1 cellular context compared by ENCODE assay signal in genomic region chr17:29661220-29661619, GRCh38.
TF ChIP-seq lines count a peak whose summit lies in the region.

No MANE protein-coding gene starts in this region.

TF ChIP-seq in HepG2, 621 proteins besides CTCF, POLR2A, EP300 and RAD21 (continued from another document):
- TF ChIP-seq IRF9 (CRISPR knock-in tag; IDR thresholded peaks at IDR 0.05; ENCODE audit: borderline replicate concordance) (no peak), ZNF121 (CRISPR knock-in tag; IDR thresholded peaks at IDR 0.05) (no peak), TBX2 (CRISPR knock-in tag; IDR thresholded peaks at IDR 0.05; ENCODE audit: borderline replicate concordance) (peak; percentile 39; the same call in 1 of the 2 replicates), ZNF879 (CRISPR knock-in tag; IDR thresholded peaks at IDR 0.05) (no peak), MED13 (CRISPR knock-in tag; IDR thresholded peaks at IDR 0.05) (no peak), NFYC (CRISPR knock-in tag; IDR thresholded peaks at IDR 0.05) (no peak), PRDM4 (CRISPR knock-in tag; IDR thresholded peaks at IDR 0.05; ENCODE audit: borderline replicate concordance) (no peak), TBX3 (IDR thresholded peaks at IDR 0.05; ENCODE audit: borderline replicate concordance) (peak; percentile 80; the same call in 1 of the 2 replicates), SIX1 (CRISPR knock-in tag; IDR thresholded peaks at IDR 0.05; ENCODE audit: borderline replicate concordance) (peak; percentile 99), HMGA1 (CRISPR knock-in tag; conservative IDR thresholded peaks at IDR 0.05) (no peak), CEBPB (IDR thresholded peaks at IDR 0.05; ENCODE audit: borderline replicate concordance, low read depth, low read length) (peak; percentile 56; the same call in 1 of the 2 replicates), POGZ (CRISPR knock-in tag; IDR thresholded peaks at IDR 0.05) (peak; percentile 48; the same call in 1 of the 2 replicates), PAXIP1 (CRISPR knock-in tag; conservative IDR thresholded peaks at IDR 0.05) (peak; percentile 55), IRF2 (CRISPR knock-in tag; IDR thresholded peaks at IDR 0.05) (0 out of 2 replicates have a peak, but pooled peaks have one; percentile 48), NR2C2 (CRISPR knock-in tag; IDR thresholded peaks at IDR 0.05; ENCODE audit: borderline replicate concordance) (peak; percentile 45; the same call in 1 of the 2 replicates)
- TF ChIP-seq, protein P1, sequence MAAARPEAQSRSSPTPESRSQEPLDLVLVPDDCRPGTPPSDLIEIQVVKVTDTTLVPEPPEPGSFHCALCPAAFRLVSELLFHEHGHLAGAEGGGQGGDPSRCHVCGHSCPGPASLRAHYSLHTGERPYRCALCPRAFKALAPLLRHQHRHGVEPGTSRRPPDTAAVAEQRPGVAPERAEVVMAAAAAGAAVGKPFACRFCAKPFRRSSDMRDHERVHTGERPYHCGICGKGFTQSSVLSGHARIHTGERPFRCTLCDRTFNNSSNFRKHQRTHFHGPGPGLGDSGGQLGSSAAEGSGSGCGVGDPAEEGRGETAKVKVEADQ (CRISPR knock-in tag; IDR thresholded peaks at IDR 0.05; ENCODE audit: borderline replicate concordance) = no peak
- TF ChIP-seq, protein P2, sequence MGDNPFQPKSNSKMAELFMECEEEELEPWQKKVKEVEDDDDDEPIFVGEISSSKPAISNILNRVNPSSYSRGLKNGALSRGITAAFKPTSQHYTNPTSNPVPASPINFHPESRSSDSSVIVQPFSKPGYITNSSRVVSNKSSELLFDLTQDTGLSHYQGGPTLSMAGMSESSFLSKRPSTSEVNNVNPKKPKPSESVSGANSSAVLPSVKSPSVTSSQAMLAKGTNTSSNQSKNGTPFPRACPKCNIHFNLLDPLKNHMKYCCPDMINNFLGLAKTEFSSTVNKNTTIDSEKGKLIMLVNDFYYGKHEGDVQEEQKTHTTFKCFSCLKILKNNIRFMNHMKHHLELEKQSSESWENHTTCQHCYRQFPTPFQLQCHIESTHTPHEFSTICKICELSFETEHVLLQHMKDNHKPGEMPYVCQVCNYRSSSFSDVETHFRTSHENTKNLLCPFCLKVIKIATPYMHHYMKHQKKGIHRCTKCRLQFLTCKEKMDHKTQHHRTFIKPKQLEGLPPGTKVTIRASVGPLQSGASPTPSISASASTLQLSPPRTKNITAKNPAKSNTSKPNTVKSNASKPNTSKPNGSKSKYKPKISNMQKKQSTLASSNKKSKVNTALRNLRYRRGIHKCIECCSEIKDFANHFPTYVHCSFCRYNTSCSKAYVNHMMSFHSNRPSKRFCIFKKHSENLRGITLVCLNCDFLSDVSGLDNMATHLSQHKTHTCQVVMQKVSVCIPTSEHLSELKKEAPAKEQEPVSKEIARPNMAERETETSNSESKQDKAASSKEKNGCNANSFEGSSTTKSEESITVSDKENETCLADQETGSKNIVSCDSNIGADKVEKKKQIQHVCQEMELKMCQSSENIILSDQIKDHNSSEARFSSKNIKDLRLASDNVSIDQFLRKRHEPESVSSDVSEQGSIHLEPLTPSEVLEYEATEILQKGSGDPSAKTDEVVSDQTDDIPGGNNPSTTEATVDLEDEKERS (CRISPR knock-in tag; IDR thresholded peaks at IDR 0.05) = no peak
- TF ChIP-seq, protein P3, sequence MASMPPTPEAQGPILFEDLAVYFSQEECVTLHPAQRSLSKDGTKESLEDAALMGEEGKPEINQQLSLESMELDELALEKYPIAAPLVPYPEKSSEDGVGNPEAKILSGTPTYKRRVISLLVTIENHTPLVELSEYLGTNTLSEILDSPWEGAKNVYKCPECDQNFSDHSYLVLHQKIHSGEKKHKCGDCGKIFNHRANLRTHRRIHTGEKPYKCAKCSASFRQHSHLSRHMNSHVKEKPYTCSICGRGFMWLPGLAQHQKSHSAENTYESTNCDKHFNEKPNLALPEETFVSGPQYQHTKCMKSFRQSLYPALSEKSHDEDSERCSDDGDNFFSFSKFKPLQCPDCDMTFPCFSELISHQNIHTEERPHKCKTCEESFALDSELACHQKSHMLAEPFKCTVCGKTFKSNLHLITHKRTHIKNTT (CRISPR knock-in tag; IDR thresholded peaks at IDR 0.05) = no peak
- TF ChIP-seq, protein P4, sequence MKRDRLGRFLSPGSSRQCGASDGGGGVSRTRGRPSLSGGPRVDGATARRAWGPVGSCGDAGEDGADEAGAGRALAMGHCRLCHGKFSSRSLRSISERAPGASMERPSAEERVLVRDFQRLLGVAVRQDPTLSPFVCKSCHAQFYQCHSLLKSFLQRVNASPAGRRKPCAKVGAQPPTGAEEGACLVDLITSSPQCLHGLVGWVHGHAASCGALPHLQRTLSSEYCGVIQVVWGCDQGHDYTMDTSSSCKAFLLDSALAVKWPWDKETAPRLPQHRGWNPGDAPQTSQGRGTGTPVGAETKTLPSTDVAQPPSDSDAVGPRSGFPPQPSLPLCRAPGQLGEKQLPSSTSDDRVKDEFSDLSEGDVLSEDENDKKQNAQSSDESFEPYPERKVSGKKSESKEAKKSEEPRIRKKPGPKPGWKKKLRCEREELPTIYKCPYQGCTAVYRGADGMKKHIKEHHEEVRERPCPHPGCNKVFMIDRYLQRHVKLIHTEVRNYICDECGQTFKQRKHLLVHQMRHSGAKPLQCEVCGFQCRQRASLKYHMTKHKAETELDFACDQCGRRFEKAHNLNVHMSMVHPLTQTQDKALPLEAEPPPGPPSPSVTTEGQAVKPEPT (CRISPR knock-in tag; IDR thresholded peaks at IDR 0.05; ENCODE audit: low read depth) = no peak
- TF ChIP-seq, protein P5, sequence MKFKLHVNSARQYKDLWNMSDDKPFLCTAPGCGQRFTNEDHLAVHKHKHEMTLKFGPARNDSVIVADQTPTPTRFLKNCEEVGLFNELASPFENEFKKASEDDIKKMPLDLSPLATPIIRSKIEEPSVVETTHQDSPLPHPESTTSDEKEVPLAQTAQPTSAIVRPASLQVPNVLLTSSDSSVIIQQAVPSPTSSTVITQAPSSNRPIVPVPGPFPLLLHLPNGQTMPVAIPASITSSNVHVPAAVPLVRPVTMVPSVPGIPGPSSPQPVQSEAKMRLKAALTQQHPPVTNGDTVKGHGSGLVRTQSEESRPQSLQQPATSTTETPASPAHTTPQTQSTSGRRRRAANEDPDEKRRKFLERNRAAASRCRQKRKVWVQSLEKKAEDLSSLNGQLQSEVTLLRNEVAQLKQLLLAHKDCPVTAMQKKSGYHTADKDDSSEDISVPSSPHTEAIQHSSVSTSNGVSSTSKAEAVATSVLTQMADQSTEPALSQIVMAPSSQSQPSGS (CRISPR knock-in tag; IDR thresholded peaks at IDR 0.05) = peak; percentile 51; the same call in 1 of the 2 replicates
TF ChIP-seq in HepG2: peak in this region for 37.
